Comparison of ENCODE assay signal across 1 cellular context in the genomic region with DNA sequence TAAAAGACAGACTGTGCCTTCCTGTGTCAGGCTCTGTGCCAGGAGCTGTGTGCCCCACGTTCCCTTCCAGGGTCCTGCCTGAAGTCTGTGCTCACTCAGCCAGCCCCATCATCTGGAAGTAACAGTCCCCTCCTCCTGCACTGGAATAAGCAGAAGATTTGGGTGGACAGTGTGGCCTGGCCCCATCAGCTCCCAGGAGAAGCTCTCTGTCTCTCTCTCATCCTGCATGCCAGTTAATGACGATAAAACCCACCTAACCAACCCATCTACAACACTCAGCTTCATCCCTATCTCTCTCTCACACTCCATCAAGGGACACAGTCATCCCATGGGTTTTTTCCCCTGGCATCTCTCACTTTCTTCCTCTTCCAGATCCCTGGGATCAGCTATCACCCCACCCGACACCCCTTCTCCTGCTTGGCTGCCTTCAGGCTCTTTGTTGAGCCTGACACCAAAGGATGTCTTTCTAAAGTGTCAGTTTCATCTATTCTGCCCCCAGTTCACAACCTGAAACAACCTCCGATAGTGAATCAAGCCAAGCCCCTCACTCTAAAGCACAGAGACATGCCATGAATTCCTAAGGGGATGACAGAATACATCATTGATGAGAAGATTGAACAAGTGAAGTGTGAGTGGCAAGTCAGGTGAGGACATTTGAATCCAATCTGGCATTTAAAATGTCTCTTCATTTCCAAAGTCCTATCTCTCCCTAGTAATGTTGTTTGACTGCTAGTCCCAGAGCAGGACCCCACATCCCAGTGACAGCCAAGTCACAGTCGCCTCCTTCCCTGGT.
TF ChIP-seq lines count a peak whose summit lies in the region.

No MANE protein-coding gene starts in this region.

TF ChIP-seq in neural cell, 6 proteins besides CTCF, POLR2A, EP300 and RAD21 (continued from another document):
- TF ChIP-seq, protein P1, sequence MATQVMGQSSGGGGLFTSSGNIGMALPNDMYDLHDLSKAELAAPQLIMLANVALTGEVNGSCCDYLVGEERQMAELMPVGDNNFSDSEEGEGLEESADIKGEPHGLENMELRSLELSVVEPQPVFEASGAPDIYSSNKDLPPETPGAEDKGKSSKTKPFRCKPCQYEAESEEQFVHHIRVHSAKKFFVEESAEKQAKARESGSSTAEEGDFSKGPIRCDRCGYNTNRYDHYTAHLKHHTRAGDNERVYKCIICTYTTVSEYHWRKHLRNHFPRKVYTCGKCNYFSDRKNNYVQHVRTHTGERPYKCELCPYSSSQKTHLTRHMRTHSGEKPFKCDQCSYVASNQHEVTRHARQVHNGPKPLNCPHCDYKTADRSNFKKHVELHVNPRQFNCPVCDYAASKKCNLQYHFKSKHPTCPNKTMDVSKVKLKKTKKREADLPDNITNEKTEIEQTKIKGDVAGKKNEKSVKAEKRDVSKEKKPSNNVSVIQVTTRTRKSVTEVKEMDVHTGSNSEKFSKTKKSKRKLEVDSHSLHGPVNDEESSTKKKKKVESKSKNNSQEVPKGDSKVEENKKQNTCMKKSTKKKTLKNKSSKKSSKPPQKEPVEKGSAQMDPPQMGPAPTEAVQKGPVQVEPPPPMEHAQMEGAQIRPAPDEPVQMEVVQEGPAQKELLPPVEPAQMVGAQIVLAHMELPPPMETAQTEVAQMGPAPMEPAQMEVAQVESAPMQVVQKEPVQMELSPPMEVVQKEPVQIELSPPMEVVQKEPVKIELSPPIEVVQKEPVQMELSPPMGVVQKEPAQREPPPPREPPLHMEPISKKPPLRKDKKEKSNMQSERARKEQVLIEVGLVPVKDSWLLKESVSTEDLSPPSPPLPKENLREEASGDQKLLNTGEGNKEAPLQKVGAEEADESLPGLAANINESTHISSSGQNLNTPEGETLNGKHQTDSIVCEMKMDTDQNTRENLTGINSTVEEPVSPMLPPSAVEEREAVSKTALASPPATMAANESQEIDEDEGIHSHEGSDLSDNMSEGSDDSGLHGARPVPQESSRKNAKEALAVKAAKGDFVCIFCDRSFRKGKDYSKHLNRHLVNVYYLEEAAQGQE (IDR thresholded peaks at IDR 0.05; ENCODE audit: borderline replicate concordance): no peak
- no peak for TF ChIP-seq MXI1 (conservative IDR thresholded peaks at IDR 0.05; ENCODE audit: poor library complexity, severe bottlenecking)
